ENCODE assay signal across 8 cellular contexts in genomic region chr10:85581357-85581756, GRCh38.
"Had no signal": no experiment of that assay in that cellular context is flagged by ENCODE, and none has a peak within 500 bp of the region (broad histone marks: within the 10 kb centered on the region; RNA-seq: fewer than 3 reads in every experiment).

No MANE protein-coding gene starts in this region.

- H3K9me3 ChIP-seq: HAP-1 had no signal

- DNase-seq: GM23248, GOT3, H7, HFFc6 had no signal

- H3K4me3 ChIP-seq: GM23248, HAP-1 had no signal

- ATAC-seq: HCT116, HepG2 had no signal

- H3K27ac ChIP-seq: GM23248, HL-60 had no signal

- H3K4me1 ChIP-seq: HAP-1 had no signal

- H3K36me3 ChIP-seq: HAP-1 had no signal
